20 cellular contexts compared by ENCODE assay signal in the genomic region with DNA sequence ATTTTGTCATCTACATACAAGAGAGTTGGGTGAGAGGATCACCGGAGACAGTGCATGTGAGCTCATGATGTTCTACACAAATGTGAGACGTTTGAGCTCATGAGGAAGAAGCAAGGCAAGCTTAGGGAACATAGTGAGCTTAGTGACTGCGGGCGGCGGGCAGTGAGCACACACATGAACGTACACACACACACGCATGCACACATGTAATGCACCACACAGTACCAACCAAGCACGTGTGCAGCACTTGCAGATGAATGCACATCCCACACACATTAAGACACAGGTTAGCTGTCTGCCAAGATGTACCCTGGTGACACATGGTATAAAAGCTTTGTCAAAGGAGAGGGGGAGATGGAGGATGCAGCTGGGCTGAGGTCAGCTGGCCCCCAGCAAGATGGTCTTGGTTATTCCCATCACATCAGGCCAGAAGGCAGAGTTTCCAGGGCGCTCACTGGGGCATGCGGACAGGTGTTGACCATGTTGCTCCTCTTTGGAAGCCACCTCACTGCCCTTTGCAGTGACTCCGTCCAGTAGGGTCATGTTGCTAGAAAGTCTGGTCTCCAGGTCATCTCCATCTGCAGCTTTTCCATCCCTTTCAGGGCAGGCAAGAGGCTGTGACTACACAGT. TPM values are rescaled to one million over a fixed set of nuclear protein-coding genes. Genes with fewer than 3 reads are reported as not detected.
DNase-seq lines count a peak whose midpoint lies in the region; ATAC-seq, FAIRE-seq and TF ChIP-seq lines count a peak whose summit lies in the region.
"Had no signal": no experiment of that assay in that cellular context is flagged by ENCODE, and none has a peak within 500 bp of the region (broad histone marks: within the 10 kb centered on the region; RNA-seq: fewer than 3 reads in every experiment).

No MANE protein-coding gene starts in this region.

- no peaks in the 10 kb centered on the region for H3K9me3 Mint-ChIP-seq in activated B cell treated with CpG ODN at 0.5 μM for 24 hours
- H3K9me3 Mint-ChIP-seq in neural crest cell = no peaks in the 10 kb centered on the region
- H3K9me3 Mint-ChIP-seq in stimulated activated naive CD8-positive, alpha-beta T cell treated with anti-CD3 and anti-CD28 coated beads, Interleukin-15, amount 100 ng/mL, for 72 hours = no peaks in the 10 kb centered on the region
- H3K9me3 Mint-ChIP-seq: activated CD4-positive, alpha-beta T cell treated with anti-CD3 and anti-CD28 coated beads, Interleukin-2, amount 10 ng/mL, durations not matched to agents 7 days and 5 days; activated naive CD4-positive, alpha-beta T cell treated with anti-CD3 and anti-CD28 coated beads for 36 hours; immature natural killer cell; T-helper 1 cell treated with Interleukin-12 subunit alpha and Interleukin-12 subunit beta and Interleukin-4 antibody, amounts not matched to agents 30 μg/mL and 1 μg/mL, for 36 hours had no signal

- POLR2A ChIA-PET in activated B cell treated with CpG ODN at 0.5 μM for 24 hours (lab: Charles Lee) = interaction anchor here (0.7 kb wide), 1 partner anchor 13 kb away, joined by 3 read pairs; no protein-coding TSS in a partner anchor

- TF ChIP-seq CTCF in activated B cell treated with CpG ODN at 0.5 μM for 24 hours (IDR thresholded peaks at IDR 0.05) (no peak), neural crest cell (conservative IDR thresholded peaks at IDR 0.05) (no peak)

- H3K27me3 Mint-ChIP-seq in activated B cell treated with CpG ODN at 0.5 μM for 24 hours = no peaks in the 10 kb centered on the region
- H3K27me3 Mint-ChIP-seq in neural crest cell (ENCODE audit: low read depth) = no peaks in the 10 kb centered on the region
- peaks cover 10% of the 10 kb centered on the region for H3K27me3 Mint-ChIP-seq in stimulated activated naive CD8-positive, alpha-beta T cell treated with anti-CD3 and anti-CD28 coated beads, Interleukin-15, amount 100 ng/mL, for 72 hours

- H3K4me3 Mint-ChIP-seq in activated B cell treated with CpG ODN at 0.5 μM for 24 hours (no peak overlapping the region), neural crest cell (no peak overlapping the region)
- H3K4me3 Mint-ChIP-seq in stimulated activated naive CD8-positive, alpha-beta T cell treated with anti-CD3 and anti-CD28 coated beads, Interleukin-15, amount 100 ng/mL, for 72 hours = no peak overlapping the region
- H3K4me3 Mint-ChIP-seq: activated CD4-positive, alpha-beta T cell treated with anti-CD3 and anti-CD28 coated beads, Interleukin-2, amount 10 ng/mL, durations not matched to agents 7 days and 5 days; activated naive CD4-positive, alpha-beta T cell treated with anti-CD3 and anti-CD28 coated beads for 36 hours; immature natural killer cell; T-helper 1 cell treated with Interleukin-12 subunit alpha and Interleukin-12 subunit beta and Interleukin-4 antibody, amounts not matched to agents 30 μg/mL and 1 μg/mL, for 36 hours had no signal

- CTCF ChIA-PET in activated B cell treated with CpG ODN at 0.5 μM for 24 hours (lab: Charles Lee) = interaction anchor here (1.9 kb wide), 1 partner anchor 13 kb away, joined by 6 read pairs; no protein-coding TSS in a partner anchor

- ATAC-seq in Right ventricle myocardium superior (ENCODE audit: poor library complexity) = no peak
- ATAC-seq in Right ventricle myocardium inferior = no peak
- no peak for ATAC-seq in activated B cell treated with CpG ODN at 0.5 μM for 24 hours (ENCODE audit: low read depth)
- no peak for ATAC-seq in stimulated activated naive CD8-positive, alpha-beta T cell treated with anti-CD3 and anti-CD28 coated beads, Interleukin-15, amount 100 ng/mL, for 72 hours

- H3K36me3 Mint-ChIP-seq in activated B cell treated with CpG ODN at 0.5 μM for 24 hours (ENCODE audit: low read depth) (no peaks in the 10 kb centered on the region), neural crest cell (ENCODE audit: low read depth) (no peaks in the 10 kb centered on the region)
- H3K36me3 Mint-ChIP-seq: immature natural killer cell had no signal

- DNase-seq in Right ventricle myocardium superior (peak; percentile 16), Right ventricle myocardium inferior (ENCODE audit: missing footprints) (no peak), activated B cell treated with CpG ODN at 0.5 μM for 24 hours (no peak), neural crest cell (ENCODE audit: low read depth, low spot score) (no peak), urothelium cell line (ENCODE audit: low spot score) (no peak), NCI-H774 (lab: John Stamatoyannopoulos, UW) (no peak)
- no peak for DNase-seq in stimulated activated naive CD8-positive, alpha-beta T cell treated with anti-CD3 and anti-CD28 coated beads, Interleukin-15, amount 100 ng/mL, for 72 hours
- DNase-seq: activated CD4-positive, alpha-beta T cell treated with anti-CD3 and anti-CD28 coated beads, Interleukin-2, amount 10 ng/mL, durations not matched to agents 7 days and 5 days; activated naive CD4-positive, alpha-beta T cell treated with anti-CD3 and anti-CD28 coated beads for 36 hours; activated T-cell treated with anti-CD3 and anti-CD28 coated beads for 4 hours; central memory CD4-positive, alpha-beta T cell; GOT3; immature natural killer cell; NCI-H1417; NCI-H2081 treated with DMSO at 0.1 percent for 48 hours; stimulated activated CD4-positive, alpha-beta T cell treated with anti-CD3 and anti-CD28 coated beads, Interleukin-4, amount 100 ng/mL, for 4 hours; trophoblast cell had no signal

- peak overlapping the region; percentile 41 for H3K27ac Mint-ChIP-seq in activated B cell treated with CpG ODN at 0.5 μM for 24 hours
- H3K27ac Mint-ChIP-seq in neural crest cell (ENCODE audit: unreplicated experiment) = peak overlapping the region; percentile 57
- H3K27ac Mint-ChIP-seq in stimulated activated naive CD8-positive, alpha-beta T cell treated with anti-CD3 and anti-CD28 coated beads, Interleukin-15, amount 100 ng/mL, for 72 hours = no peak overlapping the region
- H3K27ac Mint-ChIP-seq: activated CD4-positive, alpha-beta T cell treated with anti-CD3 and anti-CD28 coated beads, Interleukin-2, amount 10 ng/mL, durations not matched to agents 7 days and 5 days; activated naive CD4-positive, alpha-beta T cell treated with anti-CD3 and anti-CD28 coated beads for 36 hours; T-helper 1 cell treated with Interleukin-12 subunit alpha and Interleukin-12 subunit beta and Interleukin-4 antibody, amounts not matched to agents 30 μg/mL and 1 μg/mL, for 36 hours had no signal

- H3K4me1 Mint-ChIP-seq in activated B cell treated with CpG ODN at 0.5 μM for 24 hours (peaks cover 71% of the 10 kb centered on the region), neural crest cell (peaks cover 20% of the 10 kb centered on the region)
- peaks cover 29% of the 10 kb centered on the region for H3K4me1 Mint-ChIP-seq in stimulated activated naive CD8-positive, alpha-beta T cell treated with anti-CD3 and anti-CD28 coated beads, Interleukin-15, amount 100 ng/mL, for 72 hours

- FAIRE-seq in urothelium cell line (lab: Jason Lieb, UNC) = peak; percentile 77

- intact Hi-C loops in Right ventricle myocardium superior (cut with DNase I) = no loop called here
- intact Hi-C loops in Right ventricle myocardium inferior (cut with DNase I) = no loop called here
- intact Hi-C loops in activated B cell treated with CpG ODN at 0.5 μM for 24 hours (cut with micrococcal nuclease) = loop anchor here (10.0 kb wide), 1 partner anchor 52 kb away; no protein-coding TSS in a partner anchor

RNA-seq across cellular contexts. Expression of gene CACNA2D4, which starts 8.7 kb away (rescaled TPM):
- 1.0 TPM for total RNA-seq in Right ventricle myocardium superior
- 1.1 TPM for total RNA-seq in Right ventricle myocardium inferior
- 2.1 and 2.8 TPM in 2 replicates for total RNA-seq in activated B cell treated with CpG ODN at 0.5 μM for 24 hours
- total RNA-seq in neural crest cell = 0.72 and 1.3 TPM in 2 replicates
- total RNA-seq: MCF 10A, SJSA1 had no signal

Comparison
In these comparisons a context has a peak if more than half of its experiments do, and no peak if none do; other contexts are left out.
1. H3K27ac Mint-ChIP-seq: peak in activated B cell treated with CpG ODN at 0.5 μM for 24 hours (single experiment) and neural crest cell (single experiment); none in stimulated activated naive CD8-positive, alpha-beta T cell treated with anti-CD3 and anti-CD28 coated beads, Interleukin-15, amount 100 ng/mL, for 72 hours (0 of 2).